18 cellular contexts compared by ENCODE assay signal in the genomic region with DNA sequence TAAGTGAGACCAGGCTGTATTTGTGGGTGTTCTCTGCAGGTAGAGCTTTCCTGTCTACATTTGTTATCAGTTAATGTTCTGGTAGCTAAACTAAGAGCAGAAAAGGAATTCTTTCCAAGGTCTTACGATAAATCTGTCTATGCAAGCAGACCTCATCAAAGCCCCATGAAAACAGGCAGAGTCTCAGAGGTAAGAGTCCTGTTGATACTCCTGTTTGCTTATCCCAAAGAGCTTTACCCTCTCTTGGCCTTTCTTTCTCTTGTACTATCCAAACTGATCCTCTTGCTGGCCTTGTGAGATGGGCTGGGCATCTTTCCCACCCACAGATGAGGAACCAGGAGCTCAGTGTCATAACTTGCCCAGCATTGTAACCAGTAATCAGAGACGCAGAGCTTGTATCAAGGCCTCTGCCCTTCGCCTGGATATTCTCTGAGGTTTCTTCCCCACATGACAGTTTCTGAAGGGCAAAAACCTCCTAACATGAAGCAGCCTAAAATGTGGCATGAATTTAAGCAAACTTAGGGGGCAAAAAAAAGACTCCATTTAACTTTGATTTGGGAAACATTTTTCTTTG. TPM values are rescaled to one million over a fixed set of nuclear protein-coding genes. Genes with fewer than 3 reads are reported as not detected.
A peak's percentile ranks its signal among the peaks of the same experiment; 100 is the strongest.
DNase-seq lines count a peak whose midpoint lies in the region; ATAC-seq and TF ChIP-seq lines count a peak whose summit lies in the region.
"Had no signal": no experiment of that assay in that cellular context is flagged by ENCODE, and none has a peak within 500 bp of the region (broad histone marks: within the 10 kb centered on the region; RNA-seq: fewer than 3 reads in every experiment).

No MANE protein-coding gene starts in this region.

- H3K27ac ChIP-seq in CD4-positive, CD25-positive, alpha-beta regulatory T cell (ENCODE audit: insufficient read depth, low read length, poor library complexity, severe bottlenecking) = no peak overlapping the region
- H3K27ac ChIP-seq in heart left ventricle = peak overlapping the region; percentile 63 to 92 (median 80)
- H3K27ac ChIP-seq in neural progenitor cell = no peak overlapping the region

- H3K27ac Mint-ChIP-seq in CD4-positive, CD25-positive, alpha-beta regulatory T cell = peak overlapping the region; percentile 6 to 90 (median 78)
- no peak overlapping the region for H3K27ac Mint-ChIP-seq in neural progenitor cell
- H3K27ac Mint-ChIP-seq: progenitor cell of endocrine pancreas had no signal

- no peaks in the 10 kb centered on the region for H3K9me3 ChIP-seq in CD4-positive, CD25-positive, alpha-beta regulatory T cell (ENCODE audit: control insufficient read depth in 2 of 2, low read length in 2 of 2)
- no peaks in the 10 kb centered on the region for H3K9me3 ChIP-seq in heart left ventricle
- no peaks in the 10 kb centered on the region for H3K9me3 ChIP-seq in neural progenitor cell (ENCODE audit: low read depth)

- H4K20me1 ChIP-seq in neural progenitor cell (ENCODE audit: low read depth) = no peaks in the 10 kb centered on the region

- WGBS in heart left ventricle, 4 donors = 57 to 63% (median 60%) methylated on average over 3 of the region's 3 CpGs

- no peaks in the 10 kb centered on the region for H3F3A ChIP-seq in neural progenitor cell (ENCODE audit: low read depth)

- H3K27me3 ChIP-seq in CD4-positive, CD25-positive, alpha-beta regulatory T cell (ENCODE audit: control insufficient read depth, insufficient read depth, low read length) = no peaks in the 10 kb centered on the region
- no peaks in the 10 kb centered on the region for H3K27me3 ChIP-seq in heart left ventricle
- no peaks in the 10 kb centered on the region for H3K27me3 ChIP-seq in neural progenitor cell

- peaks cover 23 to 59% (median 48%) of the 10 kb centered on the region in 4 donors for H3K4me1 Mint-ChIP-seq in CD4-positive, CD25-positive, alpha-beta regulatory T cell
- peaks cover 14% of the 10 kb centered on the region for H3K4me1 Mint-ChIP-seq in neural progenitor cell

- no peak overlapping the region for H3K4me2 ChIP-seq in neural progenitor cell

- H3K9me3 Mint-ChIP-seq in CD4-positive, CD25-positive, alpha-beta regulatory T cell = no peaks in the 10 kb centered on the region
- H3K9me3 Mint-ChIP-seq in neural progenitor cell = peaks cover 14% of the 10 kb centered on the region

- no peaks in the 10 kb centered on the region for H3K36me3 Mint-ChIP-seq in CD4-positive, CD25-positive, alpha-beta regulatory T cell
- H3K36me3 Mint-ChIP-seq in neural progenitor cell = peaks cover 14% of the 10 kb centered on the region

- TF ChIP-seq CTCF in heart left ventricle (IDR thresholded peaks at IDR 0.05) (no peak), neural progenitor cell (IDR thresholded peaks at IDR 0.05) (no peak)

- peaks cover 53% of the 10 kb centered on the region for H3K4me1 ChIP-seq in CD4-positive, CD25-positive, alpha-beta regulatory T cell (ENCODE audit: control insufficient read depth, insufficient read depth, low read length, poor library complexity, severe bottlenecking)
- H3K4me1 ChIP-seq in heart left ventricle = peaks cover 0 to 68% (median 38%) of the 10 kb centered on the region in 12 donors
- peaks cover 12% of the 10 kb centered on the region for H3K4me1 ChIP-seq in neural progenitor cell

- H3K4me3 ChIP-seq in CD4-positive, CD25-positive, alpha-beta regulatory T cell (ENCODE audit: low read depth, low read length) = peak overlapping the region; percentile 28
- H3K4me3 ChIP-seq in heart left ventricle (no peak overlapping the region), neural progenitor cell (no peak overlapping the region)

- peak overlapping the region; percentile 87 for H2AFZ ChIP-seq in neural progenitor cell (replicated peaks)

- no peak for ATAC-seq in CD4-positive, CD25-positive, alpha-beta regulatory T cell (ENCODE audit: low read depth in 2 of 2)
- peak in 3 of 4 donors; percentile 16 to 33 (median 23) for ATAC-seq in heart left ventricle
- ATAC-seq in HG03025 (IDR thresholded peaks at IDR 0.05; ENCODE audit: low FRiP score, unreplicated experiment) = no peak
- ATAC-seq in esophagus mucosa = no peak

- H3K79me2 ChIP-seq in neural progenitor cell (ENCODE audit: low read depth) = no peaks in the 10 kb centered on the region

- DNase-seq in CD4-positive, CD25-positive, alpha-beta regulatory T cell = no peak
- DNase-seq in MV-4-11 (lab: John Stamatoyannopoulos, UW) (peak; percentile 23), heart left ventricle (peak in 1 of 5 donors; percentile 49), neural progenitor cell (ENCODE audit: low spot score) (no peak), NOMO-1 (lab: John Stamatoyannopoulos, UW; ENCODE audit: unreplicated experiment in 2 of 2) (no peak), NCI-H1930 (lab: John Stamatoyannopoulos, UW) (no peak)
- DNase-seq: activated CD8-positive, alpha-beta T cell treated with anti-CD3 and anti-CD28 coated beads, Interleukin-2, amount 10 ng/mL, durations not matched to agents 7 days and 5 days; activated effector memory CD4-positive, alpha-beta T cell treated with Interleukin-2 at 50 U/mL for 16 hours; AML-193; DMS 273 treated with DMSO at 0.1 percent for 48 hours; kidney; NCI-H1092 treated with DMSO at 0.1 percent for 48 hours; NK-92 treated with Interleukin-12 subunit alpha and Interleukin-12 subunit beta, amount 100 ng/mL, for 24 hours; T1000 had no signal

- no peak overlapping the region for H3K9ac ChIP-seq in neural progenitor cell

- intact Hi-C loops in heart left ventricle (cut with DNase I) = loop anchor here in 1 of 10 donors (10.0 kb wide), 1 partner anchor 116 kb away; no protein-coding TSS in a partner anchor

- H3K36me3 ChIP-seq in CD4-positive, CD25-positive, alpha-beta regulatory T cell (ENCODE audit: control insufficient read depth, insufficient read depth, low read length) = no peaks in the 10 kb centered on the region
- H3K36me3 ChIP-seq in heart left ventricle (no peaks in the 10 kb centered on the region), neural progenitor cell (no peaks in the 10 kb centered on the region)

- no peaks in the 10 kb centered on the region for H3K27me3 Mint-ChIP-seq in CD4-positive, CD25-positive, alpha-beta regulatory T cell
- H3K27me3 Mint-ChIP-seq in neural progenitor cell (ENCODE audit: insufficient read depth, low read depth) = no peaks in the 10 kb centered on the region
- H3K27me3 Mint-ChIP-seq: progenitor cell of endocrine pancreas had no signal

- H3K4me3 Mint-ChIP-seq in CD4-positive, CD25-positive, alpha-beta regulatory T cell = no peak overlapping the region
- H3K4me3 Mint-ChIP-seq in neural progenitor cell = no peak overlapping the region
- H3K4me3 Mint-ChIP-seq: activated CD8-positive, alpha-beta T cell treated with anti-CD3 and anti-CD28 coated beads, Interleukin-2, amount 10 ng/mL, durations not matched to agents 7 days and 5 days had no signal

- TF ChIP-seq POLR2A in heart left ventricle (IDR thresholded peaks at IDR 0.05) = no peak

RNA-seq across cellular contexts. Expression of gene PRKACG, which starts 33.5 kb away (rescaled TPM):
- not detected for total RNA-seq in CD4-positive, CD25-positive, alpha-beta regulatory T cell
- not detected for polyA plus RNA-seq in CD4-positive, CD25-positive, alpha-beta regulatory T cell
- total RNA-seq in heart left ventricle (not detected), neural progenitor cell (ENCODE audit: low replicate concordance) (not detected in 2 replicates), esophagus mucosa (not detected)
- not detected for polyA plus RNA-seq in heart left ventricle
- total RNA-seq: activated CD8-positive, alpha-beta T cell treated with anti-CD3 and anti-CD28 coated beads, Interleukin-2, amount 10 ng/mL, durations not matched to agents 7 days and 5 days; epithelial cell of proximal tubule; kidney; progenitor cell of endocrine pancreas had no signal

RNA-seq across cellular contexts. Expression of gene FXN, which starts 55.1 kb away (rescaled TPM):
- total RNA-seq in CD4-positive, CD25-positive, alpha-beta regulatory T cell = 15.4 TPM
- 10 to 100 TPM; 37.2 to 58.7 (median 50.0) TPM for polyA plus RNA-seq in CD4-positive, CD25-positive, alpha-beta regulatory T cell
- 10 to 100 TPM; 16.9 to 40.2 (median 30.0) TPM for total RNA-seq in heart left ventricle
- 10 to 100 TPM; 14.8 to 16.9 TPM for polyA plus RNA-seq in heart left ventricle
- 23.2 and 24.8 TPM in 2 replicates for total RNA-seq in neural progenitor cell (ENCODE audit: low replicate concordance)
- 7.8 TPM for total RNA-seq in esophagus mucosa

Comparison
In these comparisons a context has a peak if more than half of its experiments do, and no peak if none do; other contexts are left out.
1. ATAC-seq: peak in heart left ventricle (3 of 4); none in CD4-positive, CD25-positive, alpha-beta regulatory T cell (0 of 2), HG03025 (single experiment) and esophagus mucosa (single experiment).
2. H3K27ac ChIP-seq: peak in heart left ventricle (12 of 12); none in CD4-positive, CD25-positive, alpha-beta regulatory T cell (single experiment) and neural progenitor cell (single experiment).